Comparison of ENCODE assay signal across 22 cellular contexts in genomic region chr5:94288937-94289336, GRCh38.
DNase-seq lines count a peak whose midpoint lies in the region; ATAC-seq, FAIRE-seq and TF ChIP-seq lines count a peak whose summit lies in the region.
"Had no signal": no experiment of that assay in that cellular context is flagged by ENCODE, and none has a peak within 500 bp of the region (broad histone marks: within the 10 kb centered on the region; RNA-seq: fewer than 3 reads in every experiment).

No MANE protein-coding gene starts in this region.

- H4K20me1 ChIP-seq in astrocyte (ENCODE audit: insufficient read depth, low read length), result no peaks in the 10 kb centered on the region

- H3K4me3 Mint-ChIP-seq in astrocyte (ENCODE audit: unreplicated experiment), result no peak overlapping the region
- H3K4me3 Mint-ChIP-seq: activated naive CD8-positive, alpha-beta T cell treated with anti-CD3 and anti-CD28 coated beads for 36 hours; CD4-positive, alpha-beta T cell; neural progenitor cell had no signal

- no peaks in the 10 kb centered on the region for H3K27me3 Mint-ChIP-seq in astrocyte (ENCODE audit: low read depth, unreplicated experiment)
- H3K27me3 Mint-ChIP-seq: activated naive CD8-positive, alpha-beta T cell treated with anti-CD3 and anti-CD28 coated beads for 36 hours; CD4-positive, alpha-beta T cell had no signal

- peaks cover 7% of the 10 kb centered on the region for H3K9me3 Mint-ChIP-seq in astrocyte (ENCODE audit: unreplicated experiment)

- no peak overlapping the region for H3K9ac ChIP-seq in astrocyte (ENCODE audit: low read length)
- H3K9ac ChIP-seq: neural progenitor cell had no signal

- H3K27ac ChIP-seq in ACC112 (ENCODE audit: low read depth, low read length) (no peak overlapping the region), astrocyte (ENCODE audit: low read depth, low read length) (no peak overlapping the region)
- H3K27ac ChIP-seq: esophagus muscularis mucosa, neural progenitor cell, SK-N-MC, thoracic aorta had no signal

- no peaks in the 10 kb centered on the region for H3K9me3 ChIP-seq in astrocyte (ENCODE audit: insufficient read depth, low read depth, low read length)

- TF ChIP-seq CTCF in astrocyte (IDR thresholded peaks at IDR 0.05; ENCODE audit: insufficient read depth, low read depth, low read length) (no peak), foreskin fibroblast (IDR thresholded peaks at IDR 0.05; ENCODE audit: low read depth, low read length) (no peak)

- H3K27me3 ChIP-seq in ACC112 (ENCODE audit: insufficient read depth, low read length) (no peaks in the 10 kb centered on the region), astrocyte (ENCODE audit: insufficient read depth, low read length) (no peaks in the 10 kb centered on the region)
- H3K27me3 ChIP-seq: esophagus muscularis mucosa, neural progenitor cell had no signal

- H2AFZ ChIP-seq in ACC112 (ENCODE audit: low read length, unreplicated experiment) (peak overlapping the region; percentile 89), astrocyte (ENCODE audit: low read depth, low read length) (no peak overlapping the region)
- H2AFZ ChIP-seq: neural progenitor cell had no signal

- H3K27ac Mint-ChIP-seq in astrocyte (ENCODE audit: unreplicated experiment), result no peak overlapping the region
- H3K27ac Mint-ChIP-seq: activated naive CD8-positive, alpha-beta T cell treated with anti-CD3 and anti-CD28 coated beads for 36 hours; CD4-positive, alpha-beta T cell; neural progenitor cell had no signal

- H3K4me1 ChIP-seq in ACC112 (ENCODE audit: control insufficient read depth, insufficient read depth, low read length, unreplicated experiment), result peaks cover 8% of the 10 kb centered on the region
- H3K4me1 ChIP-seq in astrocyte (ENCODE audit: insufficient read depth, low read length), result no peaks in the 10 kb centered on the region
- H3K4me1 ChIP-seq: neural progenitor cell had no signal

- H3K36me3 ChIP-seq in ACC112 (ENCODE audit: insufficient read depth, low read length) (no peaks in the 10 kb centered on the region), astrocyte (ENCODE audit: insufficient read depth, low read length) (no peaks in the 10 kb centered on the region)
- H3K36me3 ChIP-seq: esophagus muscularis mucosa, neural progenitor cell, thoracic aorta had no signal

- no peak overlapping the region for H3K4me3 ChIP-seq in ACC112 (ENCODE audit: low read depth, low read length)
- H3K4me3 ChIP-seq in astrocyte (ENCODE audit: insufficient read depth, low read depth, low read length), result no peak overlapping the region
- H3K4me3 ChIP-seq in foreskin fibroblast (ENCODE audit: low read depth in 1 of 2, low read length in 2 of 2), result no peak overlapping the region
- H3K4me3 ChIP-seq: esophagus muscularis mucosa, neural progenitor cell, SK-N-MC, thoracic aorta had no signal

- no peaks in the 10 kb centered on the region for H3K36me3 Mint-ChIP-seq in astrocyte (ENCODE audit: low read depth, unreplicated experiment)
- H3K36me3 Mint-ChIP-seq: activated naive CD8-positive, alpha-beta T cell treated with anti-CD3 and anti-CD28 coated beads for 36 hours; neural progenitor cell had no signal

- H3K4me1 Mint-ChIP-seq in astrocyte (ENCODE audit: low read depth, unreplicated experiment), result peaks cover 3% of the 10 kb centered on the region
- H3K4me1 Mint-ChIP-seq: activated naive CD8-positive, alpha-beta T cell treated with anti-CD3 and anti-CD28 coated beads for 36 hours; neural progenitor cell had no signal

- DNase-seq in HCEC 1CT, result peak; percentile 36
- DNase-seq in astrocyte (ENCODE audit: low read depth), result peak; percentile 64
- DNase-seq in foreskin fibroblast, result peak; percentile 9 to 54
- DNase-seq in COLO668 (lab: John Stamatoyannopoulos, UW; ENCODE audit: unreplicated experiment), result no peak
- DNase-seq in NCI-H2196 (lab: John Stamatoyannopoulos, UW; ENCODE audit: unreplicated experiment), result no peak
- DNase-seq: 8988T; activated CD4-positive, CD25-positive, alpha-beta regulatory T cell treated with anti-CD3 and anti-CD28 coated beads, Interleukin-2, amount 50 U/mL, for 72 hours; activated naive CD8-positive, alpha-beta T cell treated with anti-CD3 and anti-CD28 coated beads for 36 hours; CD4-positive, alpha-beta T cell; central memory CD4-positive, alpha-beta T cell; effector CD8-positive, alpha-beta T cell; kidney glomerular epithelial cell; mesendoderm; NCI-H146 had no signal

- H3K79me2 ChIP-seq in ACC112 (ENCODE audit: control insufficient read depth, insufficient read depth, low read length, unreplicated experiment) (no peaks in the 10 kb centered on the region), astrocyte (ENCODE audit: insufficient read depth, low read length) (no peaks in the 10 kb centered on the region)

- peak; percentile 55 for FAIRE-seq in astrocyte (lab: Jason Lieb, UNC)
- FAIRE-seq: RCC 7860 had no signal

- H3K4me2 ChIP-seq in astrocyte (ENCODE audit: low read length), result peak overlapping the region; percentile 14
- H3K4me2 ChIP-seq: neural progenitor cell had no signal

- ATAC-seq in HG02642 (IDR thresholded peaks at IDR 0.05; ENCODE audit: poor library complexity, unreplicated experiment) (no peak), GM19023 (IDR thresholded peaks at IDR 0.05; ENCODE audit: unreplicated experiment) (no peak)

Comparison
In these comparisons a context has a peak if more than half of its experiments do, and no peak if none do; other contexts are left out.
1. DNase-seq: peak in HCEC 1CT (single experiment), astrocyte (single experiment) and foreskin fibroblast (2 of 2); none in COLO668 (single experiment) and NCI-H2196 (single experiment).